In genomic region chr9:89755835-89756234, GRCh38 we compare ENCODE assay signal across 16 cellular contexts.
DNase-seq lines count a peak whose midpoint lies in the region; ATAC-seq, FAIRE-seq and TF ChIP-seq lines count a peak whose summit lies in the region.
"Had no signal": no experiment of that assay in that cellular context is flagged by ENCODE, and none has a peak within 500 bp of the region (broad histone marks: within the 10 kb centered on the region; RNA-seq: fewer than 3 reads in every experiment).

No MANE protein-coding gene starts in this region.

- no peaks in the 10 kb centered on the region for H3K9me3 Mint-ChIP-seq in activated naive CD8-positive, alpha-beta T cell treated with anti-CD3 and anti-CD28 coated beads for 36 hours
- H3K9me3 Mint-ChIP-seq: activated T-cell treated with anti-CD3 and anti-CD28 coated beads, Interleukin-2, amount 50 U/mL, for 4 hours; CD4-positive, alpha-beta memory T cell; endodermal cell; WTC11 had no signal

- intact Hi-C loops in body of pancreas (cut with DNase I) = loop anchor here (10.0 kb wide), 1 partner anchor 61 kb away; no protein-coding TSS in a partner anchor

- ATAC-seq in body of pancreas (no peak), left lobe of liver (peak; percentile 11), esophagus mucosa (no peak)
- ATAC-seq: activated T-cell treated with anti-CD3 and anti-CD28 coated beads, Interleukin-2, amount 50 U/mL, for 4 hours; WTC11 had no signal

- no peaks in the 10 kb centered on the region for H3K27me3 ChIP-seq in body of pancreas
- H3K27me3 ChIP-seq: SJCRH30 had no signal

- no peak for TF ChIP-seq CTCF in body of pancreas (IDR thresholded peaks at IDR 0.05)

- no peak for FAIRE-seq in frontal cortex (lab: Jason Lieb, UNC)

- H3K4me3 Mint-ChIP-seq in activated naive CD8-positive, alpha-beta T cell treated with anti-CD3 and anti-CD28 coated beads for 36 hours = no peak overlapping the region
- H3K4me3 Mint-ChIP-seq: activated T-cell treated with anti-CD3 and anti-CD28 coated beads, Interleukin-2, amount 50 U/mL, for 4 hours; CD4-positive, alpha-beta memory T cell; endodermal cell; WTC11 had no signal

- no peak overlapping the region for H3K27ac ChIP-seq in body of pancreas
- H3K27ac ChIP-seq: KMS-11, SJCRH30 had no signal

- peaks cover 4% of the 10 kb centered on the region for H3K27me3 Mint-ChIP-seq in activated naive CD8-positive, alpha-beta T cell treated with anti-CD3 and anti-CD28 coated beads for 36 hours
- H3K27me3 Mint-ChIP-seq: CD4-positive, alpha-beta memory T cell had no signal

- WGBS in body of pancreas, 2 donors = 52 to 55% methylated on average over 9 of the region's 9 CpGs

- H3K4me1 Mint-ChIP-seq in activated naive CD8-positive, alpha-beta T cell treated with anti-CD3 and anti-CD28 coated beads for 36 hours = peaks cover 2% of the 10 kb centered on the region

- H3K36me3 Mint-ChIP-seq in activated naive CD8-positive, alpha-beta T cell treated with anti-CD3 and anti-CD28 coated beads for 36 hours = no peaks in the 10 kb centered on the region
- H3K36me3 Mint-ChIP-seq: CD4-positive, alpha-beta memory T cell; WTC11 had no signal

- no peak for TF ChIP-seq POLR2A in body of pancreas (IDR thresholded peaks at IDR 0.05)

- no peak overlapping the region for H3K27ac Mint-ChIP-seq in activated naive CD8-positive, alpha-beta T cell treated with anti-CD3 and anti-CD28 coated beads for 36 hours
- H3K27ac Mint-ChIP-seq: endodermal cell, WTC11 had no signal

- H3K9me3 ChIP-seq in body of pancreas = no peaks in the 10 kb centered on the region
- H3K9me3 ChIP-seq: SJCRH30 had no signal

- no peaks in the 10 kb centered on the region for H3K36me3 ChIP-seq in body of pancreas (replicated peaks in 1 of 2; ENCODE audit: insufficient read depth in 1 of 2, low read depth in 2 of 2)
- H3K36me3 ChIP-seq: SJCRH30 had no signal

- no peak overlapping the region for H3K4me3 ChIP-seq in body of pancreas
- H3K4me3 ChIP-seq: SJCRH30 had no signal

- DNase-seq in DMS153 treated with DMSO at 0.1 percent for 48 hours (lab: John Stamatoyannopoulos, UW; ENCODE audit: unreplicated experiment) (peak; percentile 52), NCI-H1436 (lab: John Stamatoyannopoulos, UW) (peak; percentile 19), body of pancreas (peak; percentile 50 to 81 (median 64)), left lobe of liver (ENCODE audit: low spot score) (no peak), frontal cortex (ENCODE audit: low spot score in 2 of 2) (no peak), cerebellum (ENCODE audit: low spot score) (no peak)
- DNase-seq in activated naive CD8-positive, alpha-beta T cell treated with anti-CD3 and anti-CD28 coated beads for 36 hours = no peak
- DNase-seq: activated T-cell treated with anti-CD3 and anti-CD28 coated beads, Interleukin-2, amount 50 U/mL, for 4 hours; aorta; CD4-positive, alpha-beta memory T cell; endodermal cell; NCI-H526 treated with DMSO at 0.1 percent for 48 hours; SJCRH30 had no signal

- peaks cover 16% of the 10 kb centered on the region for H3K4me1 ChIP-seq in body of pancreas

Comparison
In these comparisons a context has a peak if more than half of its experiments do, and no peak if none do; other contexts are left out.
1. DNase-seq: peak in DMS153 treated with DMSO at 0.1 percent for 48 hours (single experiment), NCI-H1436 (single experiment) and body of pancreas (4 of 4); none in left lobe of liver (single experiment), frontal cortex (0 of 2), activated naive CD8-positive, alpha-beta T cell treated with anti-CD3 and anti-CD28 coated beads for 36 hours (single experiment) and cerebellum (single experiment).